ENCODE assay signal across 10 cellular contexts in genomic region chr2:119255760-119256573, GRCh38. TPM values are rescaled to one million over a fixed set of nuclear protein-coding genes. Genes with fewer than 3 reads are reported as not detected.
DNase-seq lines count a peak whose midpoint lies in the region; ATAC-seq and TF ChIP-seq lines count a peak whose summit lies in the region.
"Had no signal": no experiment of that assay in that cellular context is flagged by ENCODE, and none has a peak within 500 bp of the region (broad histone marks: within the 10 kb centered on the region; RNA-seq: fewer than 3 reads in every experiment).

No MANE protein-coding gene starts in this region.

- H3K27me3 Mint-ChIP-seq in type B pancreatic cell = no peaks in the 10 kb centered on the region
- H3K27me3 Mint-ChIP-seq in activated T-helper 17 cell treated with anti-CD3 and anti-CD28 coated beads, Interleukin-2, amount 50 U/mL, for 72 hours = peaks cover 10% of the 10 kb centered on the region
- H3K27me3 Mint-ChIP-seq: stimulated activated naive CD8-positive, alpha-beta T cell treated with anti-CD3 and anti-CD28 coated beads, Interleukin-15, Interleukin-2, amounts not matched to agents 100 ng/mL and 50 ng/mL, for 24 hours had no signal

- no peak for TF ChIP-seq POLR2A in heart left ventricle (IDR thresholded peaks at IDR 0.05)

- H3K9me3 Mint-ChIP-seq in type B pancreatic cell = no peaks in the 10 kb centered on the region
- no peaks in the 10 kb centered on the region for H3K9me3 Mint-ChIP-seq in activated T-helper 17 cell treated with anti-CD3 and anti-CD28 coated beads, Interleukin-2, amount 50 U/mL, for 72 hours
- H3K9me3 Mint-ChIP-seq: stimulated activated naive CD8-positive, alpha-beta T cell treated with anti-CD3 and anti-CD28 coated beads, Interleukin-15, Interleukin-2, amounts not matched to agents 100 ng/mL and 50 ng/mL, for 24 hours had no signal

- intact Hi-C loops in heart left ventricle (cut with DNase I) (no loop called here), Right ventricle myocardium superior (cut with DNase I) (no loop called here)

- no peaks in the 10 kb centered on the region for H3K27me3 ChIP-seq in heart left ventricle

- H3K27ac ChIP-seq in heart left ventricle = no peak overlapping the region
- H3K27ac ChIP-seq: C4-2B had no signal

- H3K36me3 ChIP-seq in heart left ventricle = peaks cover 0 to 4% (median 0%) of the 10 kb centered on the region in 9 donors

- H3K4me1 Mint-ChIP-seq in type B pancreatic cell (ENCODE audit: unreplicated experiment) = peaks cover 29% of the 10 kb centered on the region
- no peaks in the 10 kb centered on the region for H3K4me1 Mint-ChIP-seq in activated T-helper 17 cell treated with anti-CD3 and anti-CD28 coated beads, Interleukin-2, amount 50 U/mL, for 72 hours

- no peak overlapping the region for H3K4me3 ChIP-seq in heart left ventricle

- ATAC-seq in heart left ventricle (peak in 3 of 4 donors; percentile 47 to 81 (median 68)), Right ventricle myocardium superior (ENCODE audit: poor library complexity) (no peak)
- no peak for ATAC-seq in activated T-helper 17 cell treated with anti-CD3 and anti-CD28 coated beads, Interleukin-2, amount 50 U/mL, for 72 hours (replicated peaks)
- no peak for ATAC-seq in activated CD4-positive, CD25-positive, alpha-beta regulatory T cell treated with anti-CD3 and anti-CD28 coated beads, Interleukin-2, amount 50 U/mL, for 24 hours

- 43 to 64% (median 56%) methylated on average over 12 of the region's 12 CpGs for WGBS in heart left ventricle, 4 donors

- no peak for TF ChIP-seq CTCF in heart left ventricle (IDR thresholded peaks at IDR 0.05)
- TF ChIP-seq CTCF in type B pancreatic cell (conservative IDR thresholded peaks at IDR 0.05) = no peak

- DNase-seq in heart left ventricle (no peak), Right ventricle myocardium superior (no peak), T1000 (lab: John Stamatoyannopoulos, UW) (peak; percentile 68), hepatic stellate cell (ENCODE audit: low spot score) (peak; percentile 81), type B pancreatic cell (ENCODE audit: extremely low spot score, unreplicated experiment) (no peak), SIG-M5 (lab: John Stamatoyannopoulos, UW) (no peak)

- H3K4me1 ChIP-seq in heart left ventricle = peaks cover 0 to 28% (median 2%) of the 10 kb centered on the region in 12 donors

- H3K9me3 ChIP-seq in heart left ventricle = no peaks in the 10 kb centered on the region

- H3K36me3 Mint-ChIP-seq in type B pancreatic cell = no peaks in the 10 kb centered on the region
- H3K36me3 Mint-ChIP-seq in activated T-helper 17 cell treated with anti-CD3 and anti-CD28 coated beads, Interleukin-2, amount 50 U/mL, for 72 hours (ENCODE audit: low read depth) = no peaks in the 10 kb centered on the region

- no peak overlapping the region for H3K4me3 Mint-ChIP-seq in type B pancreatic cell
- H3K4me3 Mint-ChIP-seq in activated T-helper 17 cell treated with anti-CD3 and anti-CD28 coated beads, Interleukin-2, amount 50 U/mL, for 72 hours = no peak overlapping the region
- H3K4me3 Mint-ChIP-seq: stimulated activated naive CD8-positive, alpha-beta T cell treated with anti-CD3 and anti-CD28 coated beads, Interleukin-15, Interleukin-2, amounts not matched to agents 100 ng/mL and 50 ng/mL, for 24 hours had no signal

- H3K27ac Mint-ChIP-seq in type B pancreatic cell = peak overlapping the region; percentile 77
- no peak overlapping the region for H3K27ac Mint-ChIP-seq in activated T-helper 17 cell treated with anti-CD3 and anti-CD28 coated beads, Interleukin-2, amount 50 U/mL, for 72 hours
- H3K27ac Mint-ChIP-seq: stimulated activated naive CD8-positive, alpha-beta T cell treated with anti-CD3 and anti-CD28 coated beads, Interleukin-15, Interleukin-2, amounts not matched to agents 100 ng/mL and 50 ng/mL, for 24 hours had no signal

RNA-seq across cellular contexts. Expression of gene STEAP3, which starts 32.3 kb away (rescaled TPM):
- total RNA-seq in heart left ventricle = 10 to 100 TPM in 6 of 9 donors, 1 to 10 TPM in 3; 6.9 to 38.5 (median 12.2) TPM
- polyA plus RNA-seq in heart left ventricle = 1 to 10 TPM; 4.9 to 9.2 TPM
- 10.8 TPM for total RNA-seq in Right ventricle myocardium superior
- total RNA-seq in type B pancreatic cell (ENCODE audit: low replicate concordance) = 19.0 and 25.5 TPM in 2 replicates
- total RNA-seq in activated T-helper 17 cell treated with anti-CD3 and anti-CD28 coated beads, Interleukin-2, amount 50 U/mL, for 72 hours = under 1 TPM in 1 of 2 donors, not detected in 1; 0.11 TPM

Comparison
In these comparisons a context has a peak if more than half of its experiments do, and no peak if none do; other contexts are left out.
1. ATAC-seq: peak in heart left ventricle (3 of 4); none in Right ventricle myocardium superior (single experiment), activated T-helper 17 cell treated with anti-CD3 and anti-CD28 coated beads, Interleukin-2, amount 50 U/mL, for 72 hours (single experiment) and activated CD4-positive, CD25-positive, alpha-beta regulatory T cell treated with anti-CD3 and anti-CD28 coated beads, Interleukin-2, amount 50 U/mL, for 24 hours (0 of 2).
2. DNase-seq: peak in T1000 (single experiment) and hepatic stellate cell (single experiment); none in heart left ventricle (0 of 5), Right ventricle myocardium superior (single experiment), type B pancreatic cell (single experiment) and SIG-M5 (single experiment).
3. RNA of gene STEAP3, which starts 32.3 kb away (total RNA-seq): 19.0 to 25.5 TPM in type B pancreatic cell, 6.9 to 38.5 TPM in heart left ventricle and 10.8 TPM in Right ventricle myocardium superior (single experiment); 0.11 TPM in activated T-helper 17 cell treated with anti-CD3 and anti-CD28 coated beads, Interleukin-2, amount 50 U/mL, for 72 hours; every median in the first group is over 4 times any median in the second.